17 cellular contexts compared by ENCODE assay signal in genomic region chr2:193446967-193447366, GRCh38.
A peak's percentile ranks its signal among the peaks of the same experiment; 100 is the strongest.
DNase-seq lines count a peak whose midpoint lies in the region; ATAC-seq, FAIRE-seq and TF ChIP-seq lines count a peak whose summit lies in the region.
"Had no signal": no experiment of that assay in that cellular context is flagged by ENCODE, and none has a peak within 500 bp of the region (broad histone marks: within the 10 kb centered on the region; RNA-seq: fewer than 3 reads in every experiment).

No MANE protein-coding gene starts in this region.

- no peak overlapping the region for H3K9ac ChIP-seq in kidney (ENCODE audit: low read length in 2 of 2)
- H3K9ac ChIP-seq: GM23248 had no signal

- intact Hi-C loops in kidney (cut with DNase I), result no loop called here

- H3K27ac ChIP-seq in kidney (ENCODE audit: low read depth in 2 of 2, low read length in 2 of 2) (no peak overlapping the region), WERI-Rb-1 (no peak overlapping the region)
- H3K27ac ChIP-seq: 22Rv1, GM23248 had no signal

- no peaks in the 10 kb centered on the region for H3K36me3 ChIP-seq in kidney (ENCODE audit: control insufficient read depth in 1 of 2, insufficient read depth in 2 of 2, low read length in 2 of 2)
- H3K36me3 ChIP-seq in WERI-Rb-1, result no peaks in the 10 kb centered on the region

- H3K4me3 ChIP-seq in kidney (ENCODE audit: low read length in 2 of 2) (peak overlapping the region; percentile 49 to 63), WERI-Rb-1 (ENCODE audit: low read depth, low read length) (no peak overlapping the region)
- H3K4me3 ChIP-seq: GM23248, K562 had no signal

- TF ChIP-seq CTCF in kidney (IDR thresholded peaks at IDR 0.05; ENCODE audit: borderline replicate concordance, extremely low read depth, insufficient read depth) (no peak), WERI-Rb-1 (IDR thresholded peaks at IDR 0.05; ENCODE audit: low read depth, low read length) (no peak)

- no peak for DNase-seq in kidney
- no peak for DNase-seq in WERI-Rb-1
- DNase-seq in activated T-cell treated with anti-CD3 and anti-CD28 coated beads for 4 hours, result no peak
- DNase-seq in stimulated activated CD4-positive, alpha-beta T cell treated with anti-CD3 and anti-CD28 coated beads, Interleukin-12 subunit alpha, Interleukin-12 subunit beta, amount 100 ng/mL, for 4 hours, result no peak
- DNase-seq: CD8-positive, alpha-beta T cell; COR-L47; DMS53; GM23248; Karpas-422 had no signal

- H3K27me3 ChIP-seq in WERI-Rb-1 (ENCODE audit: insufficient read depth, low read depth, severe bottlenecking), result no peaks in the 10 kb centered on the region

- ATAC-seq in GM18861 (IDR thresholded peaks at IDR 0.05; ENCODE audit: unreplicated experiment), result peak; percentile 48
- peak; percentile 59 for ATAC-seq in GM19463 (IDR thresholded peaks at IDR 0.05; ENCODE audit: unreplicated experiment)
- peak; percentile 61 for ATAC-seq in HG03354 (IDR thresholded peaks at IDR 0.05; ENCODE audit: poor library complexity, severe bottlenecking, unreplicated experiment)
- ATAC-seq: CD8-positive, alpha-beta T cell; HCT116; K562 had no signal

- FAIRE-seq in kidney (lab: Jason Lieb, UNC), result no peak
- FAIRE-seq: GM18507, H54, K562 had no signal

- no peaks in the 10 kb centered on the region for H3K9me3 ChIP-seq in kidney (ENCODE audit: control insufficient read depth in 1 of 2, low read length in 2 of 2)
- H3K9me3 ChIP-seq in WERI-Rb-1 (ENCODE audit: severe bottlenecking), result no peaks in the 10 kb centered on the region

- H3K4me1 ChIP-seq in kidney (ENCODE audit: control insufficient read depth in 1 of 2, insufficient read depth in 1 of 2, low read depth in 1 of 2, low read length in 2 of 2), result no peaks in the 10 kb centered on the region
